8 cellular contexts compared by ENCODE assay signal in the genomic region with DNA sequence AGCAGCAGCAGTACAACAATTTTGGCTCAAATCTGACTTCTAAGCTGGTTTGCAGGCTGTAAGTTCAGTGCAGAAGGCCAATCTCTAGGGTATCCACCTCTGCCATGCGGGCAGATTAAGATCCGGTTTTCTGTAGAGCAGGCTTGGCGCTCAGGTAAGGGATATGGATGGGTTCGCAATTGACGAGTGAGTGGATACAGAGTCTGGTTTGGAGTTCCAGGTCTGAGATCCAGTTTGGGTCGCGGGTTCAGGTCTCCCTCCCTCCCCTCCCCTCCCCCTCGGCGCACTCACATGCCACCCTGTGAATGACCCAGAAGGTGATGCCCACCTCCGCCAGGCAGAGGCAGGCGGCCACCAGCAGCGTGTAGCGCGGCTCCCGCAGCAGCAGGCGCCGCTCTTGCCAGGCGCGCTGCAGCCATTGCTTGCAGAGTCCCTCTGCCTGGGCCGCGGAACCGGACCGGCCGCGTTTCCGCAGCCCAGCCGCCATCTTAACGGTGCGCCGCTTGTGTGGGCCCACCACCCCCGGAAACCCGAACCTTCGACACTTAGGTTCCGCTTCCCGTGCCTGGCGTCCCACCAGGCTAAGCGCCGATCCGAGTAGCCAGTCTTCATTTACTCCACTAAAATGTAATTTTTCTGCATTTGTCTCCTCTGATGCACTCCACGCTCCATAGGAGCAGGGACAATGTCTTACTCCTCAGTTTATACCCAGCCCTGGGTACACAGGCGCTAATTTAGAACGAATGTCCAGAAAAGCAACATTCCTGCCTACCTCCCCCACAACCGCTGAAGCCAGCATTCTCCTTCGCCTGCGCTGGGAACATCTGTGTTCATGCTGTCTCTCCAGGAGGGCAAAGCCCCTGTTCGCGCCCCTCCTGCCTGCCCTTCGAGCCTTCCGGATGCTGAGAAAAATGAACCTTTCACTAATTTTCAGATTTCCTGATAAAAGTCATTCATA. TPM values are rescaled to one million over a fixed set of nuclear protein-coding genes. Genes with fewer than 3 reads are reported as not detected.
DNase-seq lines count a peak whose midpoint lies in the region; ATAC-seq and TF ChIP-seq lines count a peak whose summit lies in the region.

A gene (minus strand): TSS at position 509 of the 958 bp plus-strand sequence. CDS start 22 bp downstream, at position 487.

- CTCF ChIA-PET in PC-3 (lab: Charles Lee): no interaction called here

- no peaks in the 10 kb centered on the region for H3K9me2 ChIP-seq in PC-3 (replicated peaks; ENCODE audit: low read length)

- H3K4me1 ChIP-seq in HUES48 (ENCODE audit: control insufficient read depth, insufficient read depth, low read length) (no peaks in the 10 kb centered on the region), PC-3 (ENCODE audit: insufficient read depth, low read length) (no peaks in the 10 kb centered on the region; the same call in 1 of the 2 replicates), muscle layer of duodenum (ENCODE audit: control insufficient read depth in 1 of 2, insufficient read depth in 2 of 2, low read length in 2 of 2) (peaks cover 0 to 10% of the 10 kb centered on the region in 2 donors)

- H3K4me1 Mint-ChIP-seq in activated T-cell treated with anti-CD3 and anti-CD28 coated beads, Interleukin-2, amount 50 U/mL, for 4 hours (ENCODE audit: low read depth): peaks cover 9% of the 10 kb centered on the region

- H4K20me1 ChIP-seq in PC-3 (ENCODE audit: low read length): no peaks in the 10 kb centered on the region

- no peaks in the 10 kb centered on the region for H3F3A ChIP-seq in PC-3 (ENCODE audit: low read length, unreplicated experiment)

- peaks cover 52% of the 10 kb centered on the region for H3K79me2 ChIP-seq in PC-3 (ENCODE audit: low read length)

- H3K27ac ChIP-seq in HUES48 (ENCODE audit: low read depth, low read length): peak within 1 kb of the TSS; percentile 97
- H3K27ac ChIP-seq in PC-3 (ENCODE audit: low read length): peak within 1 kb of the TSS; percentile 93
- peak within 1 kb of the TSS; percentile 95 for H3K27ac ChIP-seq in muscle layer of duodenum (ENCODE audit: low read length)

- H3K4me3 Mint-ChIP-seq in activated T-cell treated with anti-CD3 and anti-CD28 coated beads, Interleukin-2, amount 50 U/mL, for 4 hours: peak within 1 kb of the TSS; percentile 89

- intact Hi-C loops in PC-3 (cut with micrococcal nuclease): loop anchor here (1.0 to 2.0 kb wide), 3 partner anchors 50 to 74 kb away; a partner anchor contains a TSS

- H3K36me3 ChIP-seq in HUES48 (ENCODE audit: control insufficient read depth, insufficient read depth, low read length) (peaks cover 22% of the 10 kb centered on the region), PC-3 (ENCODE audit: low read depth, low read length) (peaks cover 8% of the 10 kb centered on the region; the same call in 1 of the 2 replicates), muscle layer of duodenum (ENCODE audit: control insufficient read depth in 1 of 2, insufficient read depth in 2 of 2, low read length in 2 of 2) (peaks cover 18 to 20% of the 10 kb centered on the region in 2 donors)

- H3K9me3 ChIP-seq in HUES48 (ENCODE audit: control insufficient read depth, insufficient read depth, low read length) (no peaks in the 10 kb centered on the region), PC-3 (ENCODE audit: low read length) (no peaks in the 10 kb centered on the region), muscle layer of duodenum (ENCODE audit: control insufficient read depth in 1 of 2, low read length in 2 of 2) (no peaks in the 10 kb centered on the region)

- H3K36me3 Mint-ChIP-seq in activated T-cell treated with anti-CD3 and anti-CD28 coated beads, Interleukin-2, amount 50 U/mL, for 4 hours (ENCODE audit: insufficient read depth): peaks cover 19% of the 10 kb centered on the region

- H3K27me3 ChIP-seq in HUES48 (ENCODE audit: control insufficient read depth, insufficient read depth, low read length) (no peaks in the 10 kb centered on the region), PC-3 (ENCODE audit: low read length) (no peaks in the 10 kb centered on the region), muscle layer of duodenum (ENCODE audit: low read depth, low read length) (no peaks in the 10 kb centered on the region)

- TSS peak; percentile 73 for BruUV-seq in PC-3 (replicated peaks; lab: Mats Ljungman, UMichigan)

- TF ChIP-seq CTCF in PC-3 (conservative IDR thresholded peaks at IDR 0.05; ENCODE audit: low read depth, low read length): no peak

- peak; percentile 43 for ATAC-seq in GM19467 (IDR thresholded peaks at IDR 0.05; ENCODE audit: unreplicated experiment)
- ATAC-seq in PC-3: peak; percentile 33
- ATAC-seq in activated T-cell treated with anti-CD3 and anti-CD28 coated beads, Interleukin-2, amount 50 U/mL, for 4 hours: peak; percentile 57 to 58
- peak; percentile 85 for ATAC-seq in esophagus mucosa

- peak within 1 kb of the TSS; percentile 79 for H3K4me3 ChIP-seq in HUES48 (ENCODE audit: low read depth, low read length)
- peak within 1 kb of the TSS; percentile 96 for H3K4me3 ChIP-seq in PC-3 (ENCODE audit: low read length)
- peak within 1 kb of the TSS; percentile 98 to 100 for H3K4me3 ChIP-seq in muscle layer of duodenum (ENCODE audit: low read depth in 1 of 2, low read length in 2 of 2)

- peak within 1 kb of the TSS; percentile 99 for H3K4me2 ChIP-seq in PC-3 (ENCODE audit: low read length)

- peak within 1 kb of the TSS; percentile 93 for H3K9ac ChIP-seq in HUES48 (ENCODE audit: low read depth, low read length)
- H3K9ac ChIP-seq in PC-3 (ENCODE audit: low read length): peak within 1 kb of the TSS; percentile 98

- H3K27me3 Mint-ChIP-seq in activated T-cell treated with anti-CD3 and anti-CD28 coated beads, Interleukin-2, amount 50 U/mL, for 4 hours (ENCODE audit: low read depth): no peaks in the 10 kb centered on the region

- no peaks in the 10 kb centered on the region for H3K9me3 Mint-ChIP-seq in activated T-cell treated with anti-CD3 and anti-CD28 coated beads, Interleukin-2, amount 50 U/mL, for 4 hours

- DNase-seq in CMK (ENCODE audit: low read depth) (peak; percentile 70), PC-3 (peak; percentile 88)
- peak; percentile 85 for DNase-seq in activated T-cell treated with anti-CD3 and anti-CD28 coated beads, Interleukin-2, amount 50 U/mL, for 4 hours
- peak; percentile 77 to 79 for DNase-seq in stimulated activated CD8-positive, alpha-beta memory T cell treated with anti-CD3 and anti-CD28 coated beads, Interleukin-7, amount 100 ng/mL, for 1 hour (ENCODE audit: low read depth in 2 of 2)

- peak within 1 kb of the TSS; percentile 97 for H2AFZ ChIP-seq in PC-3 (ENCODE audit: low read length)

- POLR2A ChIA-PET in PC-3 (lab: Charles Lee; ENCODE audit: unreplicated experiment): interaction anchor here (0.6 kb wide), 1 partner anchor 32 kb away, joined by 3 read pairs; no protein-coding TSS in a partner anchor

RNA-seq across cellular contexts. Expression of the gene that starts here (rescaled TPM):
- 65.9 and 89.0 TPM in 2 replicates for total RNA-seq in PC-3 (2014; rRNA removed)
- total RNA-seq in activated T-cell treated with anti-CD3 and anti-CD28 coated beads, Interleukin-2, amount 50 U/mL, for 4 hours: 10 to 100 TPM; 89.9 to 93.7 (median 92.5) TPM
- 28.9 TPM for total RNA-seq in esophagus mucosa

Comparison
In these comparisons a context has a peak if more than half of its experiments do, and no peak if none do; other contexts are left out.
1. Peak in every context shown above with its lines: DNase-seq, ATAC-seq, H3K4me3 ChIP-seq and H3K27ac ChIP-seq.
2. ATAC-seq: peak in every context shown above with its lines; median percentile 85 in esophagus mucosa; 58 in activated T-cell treated with anti-CD3 and anti-CD28 coated beads, Interleukin-2, amount 50 U/mL, for 4 hours; 43 in GM19467; 33 in PC-3.